Comparison of ENCODE assay signal across 8 cellular contexts in the genomic region with DNA sequence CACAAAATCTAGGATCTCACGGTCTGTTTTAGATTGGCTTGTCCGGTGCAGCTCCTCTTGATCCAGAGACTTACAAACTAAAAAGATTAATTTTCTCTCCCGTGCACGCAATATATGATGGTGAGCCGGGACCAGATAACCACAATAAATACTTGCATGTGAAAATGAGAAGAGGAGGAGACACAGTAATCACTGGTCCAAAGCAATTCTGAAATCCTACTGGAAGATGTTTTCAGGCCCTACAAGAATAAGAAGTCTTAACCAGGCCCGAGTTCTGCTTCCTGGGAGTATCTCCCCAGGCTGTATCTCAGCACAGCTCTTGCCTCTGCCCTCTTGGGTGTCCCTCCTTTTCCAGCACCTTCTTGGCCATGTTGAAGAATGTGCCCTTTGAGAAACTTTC. TPM values are rescaled to one million over a fixed set of nuclear protein-coding genes. Genes with fewer than 3 reads are reported as not detected.
DNase-seq lines count a peak whose midpoint lies in the region; ATAC-seq, FAIRE-seq and TF ChIP-seq lines count a peak whose summit lies in the region.

No MANE protein-coding gene starts in this region.

- H3K27me3 Mint-ChIP-seq in osteocyte (ENCODE audit: unreplicated experiment) = no peaks in the 10 kb centered on the region

- DNase-seq in DND-41 (no peak), endothelial cell of umbilical vein (ENCODE audit: low read depth, low spot score) (no peak), osteocyte (ENCODE audit: extremely low spot score, unreplicated experiment) (no peak), putamen (ENCODE audit: low spot score) (no peak), AML-193 (lab: John Stamatoyannopoulos, UW) (no peak), NCI-H526 treated with DMSO at 0.1 percent for 48 hours (lab: John Stamatoyannopoulos, UW) (no peak)

- POLR2A ChIA-PET in endothelial cell of umbilical vein (lab: Charles Lee) = no interaction called here

- TF ChIP-seq CTCF in DND-41 (IDR thresholded peaks at IDR 0.05; ENCODE audit: borderline replicate concordance, extremely low read depth, low read length, poor library complexity, severe bottlenecking) = no peak
- TF ChIP-seq CTCF in OCI-LY3 (IDR thresholded peaks at IDR 0.05; ENCODE audit: low read depth, low read length) = no peak
- no peak for TF ChIP-seq CTCF in endothelial cell of umbilical vein (IDR thresholded peaks at IDR 0.05; ENCODE audit: extremely low read depth in 1 of 2, insufficient read depth in 1 of 2, low read depth in 1 of 2, low read length in 2 of 2)
- TF ChIP-seq CTCF in osteocyte (IDR thresholded peaks at IDR 0.05) = no peak

- H3K27me3 ChIP-seq in DND-41 (ENCODE audit: insufficient read depth, low read length, poor library complexity) = no peaks in the 10 kb centered on the region
- H3K27me3 ChIP-seq in OCI-LY3 (ENCODE audit: low read depth, low read length) = no peaks in the 10 kb centered on the region
- H3K27me3 ChIP-seq in endothelial cell of umbilical vein (ENCODE audit: control insufficient read depth in 2 of 2, insufficient read depth in 2 of 2, low read length in 2 of 2) = no peaks in the 10 kb centered on the region

- CTCF ChIA-PET in endothelial cell of umbilical vein (lab: Charles Lee) = no interaction called here

- peak overlapping the region; percentile 73 to 89; a peak in 3 of 4 replicates for H3K4me3 ChIP-seq in DND-41 (ENCODE audit: low read depth in 1 of 2, low read length in 2 of 2)
- peak overlapping the region; percentile 93 for H3K4me3 ChIP-seq in OCI-LY3 (ENCODE audit: low read length)
- peak overlapping the region in 1 of 3 experiments; percentile 69 for H3K4me3 ChIP-seq in endothelial cell of umbilical vein (replicated peaks in 1 of 3; ENCODE audit: insufficient read depth in 1 of 3, low read depth in 1 of 3, low read length in 3 of 3)

- intact Hi-C loops in endothelial cell of umbilical vein (cut with micrococcal nuclease) = no loop called here

- peaks cover 24% of the 10 kb centered on the region for H3K4me1 Mint-ChIP-seq in osteocyte (ENCODE audit: unreplicated experiment)

- peak overlapping the region; percentile 92 for H3K4me3 Mint-ChIP-seq in osteocyte (ENCODE audit: unreplicated experiment)

- ATAC-seq in DND-41 (ENCODE audit: insufficient read depth, low read depth) (no peak), HG03175 (IDR thresholded peaks at IDR 0.05; ENCODE audit: unreplicated experiment) (no peak)

- H3K9me3 ChIP-seq in DND-41 (ENCODE audit: insufficient read depth, low read length, severe bottlenecking) = no peaks in the 10 kb centered on the region
- no peaks in the 10 kb centered on the region for H3K9me3 ChIP-seq in OCI-LY3 (ENCODE audit: insufficient read depth, low read length)
- no peaks in the 10 kb centered on the region for H3K9me3 ChIP-seq in endothelial cell of umbilical vein (replicated peaks; ENCODE audit: control insufficient read depth, insufficient read depth, low read length)

- dilution Hi-C loops in endothelial cell of umbilical vein (cut with MboI; ENCODE audit: extremely low pct_ligation_motif_present, low sequenced_read_pairs) = no loop called here

- no peaks in the 10 kb centered on the region for H3K9me1 ChIP-seq in endothelial cell of umbilical vein (replicated peaks; ENCODE audit: control insufficient read depth, extremely low read depth, insufficient read depth, low read length)

- peaks cover 24% of the 10 kb centered on the region for H3K4me1 ChIP-seq in DND-41 (ENCODE audit: insufficient read depth, low read length)
- H3K4me1 ChIP-seq in OCI-LY3 (ENCODE audit: low read length) = peaks cover 12% of the 10 kb centered on the region; the same call in 1 of the 2 replicates
- H3K4me1 ChIP-seq in endothelial cell of umbilical vein (ENCODE audit: control insufficient read depth, extremely low read depth, insufficient read depth, low read length) = peaks cover 10% of the 10 kb centered on the region

- H3K9ac ChIP-seq in DND-41 (ENCODE audit: low read depth, low read length) = peak overlapping the region; percentile 82
- H3K9ac ChIP-seq in OCI-LY3 (ENCODE audit: low read length) = peak overlapping the region; percentile 85
- H3K9ac ChIP-seq in endothelial cell of umbilical vein (replicated peaks; ENCODE audit: extremely low read depth, insufficient read depth, low read length) = peak overlapping the region; percentile 82

- H4K20me1 ChIP-seq in DND-41 (ENCODE audit: insufficient read depth, low read length) = peaks cover 3% of the 10 kb centered on the region; the same call in 1 of the 2 replicates
- no peaks in the 10 kb centered on the region for H4K20me1 ChIP-seq in OCI-LY3 (ENCODE audit: insufficient read depth, low read length)
- H4K20me1 ChIP-seq in endothelial cell of umbilical vein (replicated peaks; ENCODE audit: control insufficient read depth, extremely low read depth, insufficient read depth, low read length) = no peaks in the 10 kb centered on the region

- H3K36me3 Mint-ChIP-seq in osteocyte (ENCODE audit: unreplicated experiment) = no peaks in the 10 kb centered on the region

- H3K36me3 ChIP-seq in DND-41 (ENCODE audit: insufficient read depth, low read length) = peaks cover 12% of the 10 kb centered on the region
- peaks cover 3% of the 10 kb centered on the region for H3K36me3 ChIP-seq in OCI-LY3 (replicated peaks; ENCODE audit: low read depth, low read length)
- peaks cover 0 to 2% of the 10 kb centered on the region in 2 experiments for H3K36me3 ChIP-seq in endothelial cell of umbilical vein (ENCODE audit: control insufficient read depth in 2 of 2, extremely low read depth in 1 of 2, insufficient read depth in 2 of 2, low read length in 2 of 2)

- no peaks in the 10 kb centered on the region for H3K9me3 Mint-ChIP-seq in osteocyte (ENCODE audit: unreplicated experiment)

- no peak for TF ChIP-seq POLR2A in endothelial cell of umbilical vein (IDR thresholded peaks at IDR 0.05; ENCODE audit: low read depth, low read length)

- H3K27ac Mint-ChIP-seq in osteocyte (ENCODE audit: unreplicated experiment) = peak overlapping the region; percentile 88

- H3K27ac ChIP-seq in DND-41 (ENCODE audit: low read length) = peak overlapping the region; percentile 79
- H3K27ac ChIP-seq in OCI-LY3 (ENCODE audit: low read length) = no peak overlapping the region
- H3K27ac ChIP-seq in endothelial cell of umbilical vein (ENCODE audit: insufficient read depth, low read depth, low read length) = no peak overlapping the region

- H3K79me2 ChIP-seq in DND-41 (ENCODE audit: insufficient read depth, low read length) (peaks cover 53% of the 10 kb centered on the region), OCI-LY3 (ENCODE audit: low read length) (peaks cover 51% of the 10 kb centered on the region), endothelial cell of umbilical vein (ENCODE audit: control insufficient read depth, insufficient read depth, low read length) (peaks cover 33% of the 10 kb centered on the region)

- no TSS peak for BruUV-seq in endothelial cell of umbilical vein (replicated peaks; lab: Mats Ljungman, UMichigan)

- H2AFZ ChIP-seq in DND-41 (ENCODE audit: low read depth, low read length) = peak overlapping the region; percentile 91
- no peak overlapping the region for H2AFZ ChIP-seq in OCI-LY3 (ENCODE audit: low read depth, low read length)
- no peak overlapping the region for H2AFZ ChIP-seq in endothelial cell of umbilical vein (ENCODE audit: low read depth, low read length)

- H3K4me2 ChIP-seq in DND-41 (ENCODE audit: insufficient read depth, low read length) (peak overlapping the region; percentile 81), OCI-LY3 (ENCODE audit: low read length) (peak overlapping the region; percentile 89), endothelial cell of umbilical vein (ENCODE audit: insufficient read depth, low read length) (peak overlapping the region; percentile 74)

- no peak for FAIRE-seq in endothelial cell of umbilical vein (lab: Jason Lieb, UNC)

TF ChIP-seq in endothelial cell of umbilical vein, 7 proteins besides CTCF, POLR2A, EP300 and RAD21 (continues in another document):
- TF ChIP-seq GATA2 (IDR thresholded peaks at IDR 0.05; ENCODE audit: insufficient read depth, insufficient read length, low read depth, low read length) = no peak
- no peak for TF ChIP-seq MYC (IDR thresholded peaks at IDR 0.05; ENCODE audit: low read depth, low read length)
- no peak for TF ChIP-seq EZH2 (IDR thresholded peaks at IDR 0.05; ENCODE audit: borderline replicate concordance, low read depth, low read length, severe bottlenecking)
- TF ChIP-seq FOS (IDR thresholded peaks at IDR 0.05; ENCODE audit: borderline replicate concordance, insufficient read depth, low read length) = no peak

RNA-seq across cellular contexts. Expression of a gene that starts 1.0 kb away (rescaled TPM):
- 30.4 and 40.0 TPM in 2 replicates for total RNA-seq in endothelial cell of umbilical vein
- polyA plus RNA-seq in endothelial cell of umbilical vein = 18.6 and 24.5 TPM in 2 replicates
- 21.7 and 22.5 TPM in 2 replicates for polyA plus RNA-seq in endothelial cell of umbilical vein (2011; cell fraction: cytosol; rRNA removed)
- 37.9 and 45.2 TPM in 2 replicates for polyA plus RNA-seq in endothelial cell of umbilical vein (2011; cell fraction: nucleus; rRNA removed)
- polyA plus RNA-seq in endothelial cell of umbilical vein (2012) = 24.3 and 29.9 TPM in 2 replicates
- 24.4 and 28.0 TPM in 2 replicates for polyA minus RNA-seq in endothelial cell of umbilical vein
- polyA minus RNA-seq in endothelial cell of umbilical vein (2011; cell fraction: cytosol; rRNA and poly(A)+ RNA removed) = 28.6 TPM
- polyA minus RNA-seq in endothelial cell of umbilical vein (2011; cell fraction: nucleus; rRNA and poly(A)+ RNA removed) = 22.7 and 27.1 TPM in 2 replicates
- total RNA-seq in osteocyte = 15.0 and 15.7 TPM in 2 replicates

RNA-seq across cellular contexts. Expression of a gene that starts 12.8 kb away (rescaled TPM):
- 40.6 and 45.7 TPM in 2 replicates for total RNA-seq in endothelial cell of umbilical vein
- polyA plus RNA-seq in endothelial cell of umbilical vein = 12.1 and 13.4 TPM in 2 replicates
- 20.0 and 20.9 TPM in 2 replicates for polyA plus RNA-seq in endothelial cell of umbilical vein (2011; cell fraction: cytosol; rRNA removed)
- polyA plus RNA-seq in endothelial cell of umbilical vein (2011; cell fraction: nucleus; rRNA removed) = 20.5 and 21.2 TPM in 2 replicates
- 36.7 and 37.4 TPM in 2 replicates for polyA plus RNA-seq in endothelial cell of umbilical vein (2012)
- 8.1 and 12.2 TPM in 2 replicates for polyA minus RNA-seq in endothelial cell of umbilical vein
- 39.0 TPM for polyA minus RNA-seq in endothelial cell of umbilical vein (2011; cell fraction: cytosol; rRNA and poly(A)+ RNA removed)
- polyA minus RNA-seq in endothelial cell of umbilical vein (2011; cell fraction: nucleus; rRNA and poly(A)+ RNA removed) = 4.6 and 6.2 TPM in 2 replicates
- total RNA-seq in osteocyte = 41.3 and 44.9 TPM in 2 replicates

RNA-seq across cellular contexts. Expression of a gene that starts 45.1 kb away (rescaled TPM):
- not detected in 2 replicates for total RNA-seq in endothelial cell of umbilical vein
- not detected in 2 replicates for polyA plus RNA-seq in endothelial cell of umbilical vein
- not detected in 2 replicates for polyA plus RNA-seq in endothelial cell of umbilical vein (2011; cell fraction: cytosol; rRNA removed)
- not detected in 2 replicates for polyA plus RNA-seq in endothelial cell of umbilical vein (2011; cell fraction: nucleus; rRNA removed)
- not detected in 2 replicates for polyA plus RNA-seq in endothelial cell of umbilical vein (2012)
- polyA minus RNA-seq in endothelial cell of umbilical vein = 0.15 TPM in 1 of 2 replicates, not detected in the other
- 0.41 TPM for polyA minus RNA-seq in endothelial cell of umbilical vein (2011; cell fraction: cytosol; rRNA and poly(A)+ RNA removed)
- polyA minus RNA-seq in endothelial cell of umbilical vein (2011; cell fraction: nucleus; rRNA and poly(A)+ RNA removed) = not detected in 2 replicates
- total RNA-seq in osteocyte = not detected in 2 replicates
